Comparison of ENCODE assay signal across 3 cellular contexts in the genomic region with DNA sequence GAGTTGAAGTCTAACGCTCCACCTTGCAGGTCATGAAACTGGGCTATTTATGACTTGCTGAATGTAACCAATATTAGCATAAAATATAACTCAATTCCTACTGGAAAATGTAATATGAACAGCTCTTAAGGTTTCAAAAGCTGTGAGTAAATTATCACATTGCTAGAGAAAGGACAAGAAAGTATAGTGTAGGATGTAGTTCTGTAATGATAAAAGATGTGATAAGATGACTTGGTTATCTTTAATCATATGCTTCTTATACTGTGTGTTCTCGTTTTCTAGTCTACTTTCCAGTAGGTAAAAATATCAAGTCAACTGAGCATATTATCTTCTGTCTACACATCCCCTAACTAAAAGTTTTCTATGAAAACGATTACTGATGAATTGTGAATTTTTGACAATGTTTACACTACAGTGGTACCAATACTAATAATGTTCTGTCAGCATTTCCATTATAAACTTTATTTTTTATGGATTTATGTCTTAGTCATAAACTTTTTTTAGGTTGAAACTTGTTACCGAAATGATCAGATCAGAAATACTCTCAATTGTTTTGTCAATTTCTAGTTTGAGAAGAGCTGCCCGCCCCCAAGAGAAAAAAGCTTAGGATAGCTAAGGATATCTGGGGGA.
TF ChIP-seq lines count a peak whose summit lies in the region.

No MANE protein-coding gene starts in this region.

TF ChIP-seq in A549, 52 proteins besides CTCF, POLR2A, EP300 and RAD21:
- no peak for TF ChIP-seq TFCP2L1 (CRISPR knock-in tag; IDR thresholded peaks at IDR 0.05)
- peak; percentile 55 for TF ChIP-seq MAFK (IDR thresholded peaks at IDR 0.05; ENCODE audit: partially characterized antibody)

TF ChIP-seq in IMR-90, 13 proteins besides CTCF, POLR2A, EP300 and RAD21:
- no peak for TF ChIP-seq NFE2L2 (IDR thresholded peaks at IDR 0.05; ENCODE audit: low read depth, low read length)
- TF ChIP-seq MAFK (IDR thresholded peaks at IDR 0.05; ENCODE audit: low read depth, low read length): peak; percentile 55

TF ChIP-seq in GM12878, 131 proteins besides CTCF, POLR2A, EP300 and RAD21:
- TF ChIP-seq CHD4 (IDR thresholded peaks at IDR 0.05) (no peak), MYB (IDR thresholded peaks at IDR 0.05; ENCODE audit: borderline replicate concordance, low read depth, low read length) (no peak), RUNX3 (IDR thresholded peaks at IDR 0.05; ENCODE audit: low read length) (no peak), SMARCA5 (IDR thresholded peaks at IDR 0.05) (no peak), PML (IDR thresholded peaks at IDR 0.05; ENCODE audit: low read length) (no peak), GATAD2B (conservative IDR thresholded peaks at IDR 0.05; ENCODE audit: low read depth) (no peak)
- TF ChIP-seq, protein P1, sequence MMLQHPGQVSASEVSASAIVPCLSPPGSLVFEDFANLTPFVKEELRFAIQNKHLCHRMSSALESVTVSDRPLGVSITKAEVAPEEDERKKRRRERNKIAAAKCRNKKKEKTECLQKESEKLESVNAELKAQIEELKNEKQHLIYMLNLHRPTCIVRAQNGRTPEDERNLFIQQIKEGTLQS (IDR thresholded peaks at IDR 0.05; ENCODE audit: borderline replicate concordance, extremely low read depth, low read depth, low read length): no peak
- TF ChIP-seq, protein P2, sequence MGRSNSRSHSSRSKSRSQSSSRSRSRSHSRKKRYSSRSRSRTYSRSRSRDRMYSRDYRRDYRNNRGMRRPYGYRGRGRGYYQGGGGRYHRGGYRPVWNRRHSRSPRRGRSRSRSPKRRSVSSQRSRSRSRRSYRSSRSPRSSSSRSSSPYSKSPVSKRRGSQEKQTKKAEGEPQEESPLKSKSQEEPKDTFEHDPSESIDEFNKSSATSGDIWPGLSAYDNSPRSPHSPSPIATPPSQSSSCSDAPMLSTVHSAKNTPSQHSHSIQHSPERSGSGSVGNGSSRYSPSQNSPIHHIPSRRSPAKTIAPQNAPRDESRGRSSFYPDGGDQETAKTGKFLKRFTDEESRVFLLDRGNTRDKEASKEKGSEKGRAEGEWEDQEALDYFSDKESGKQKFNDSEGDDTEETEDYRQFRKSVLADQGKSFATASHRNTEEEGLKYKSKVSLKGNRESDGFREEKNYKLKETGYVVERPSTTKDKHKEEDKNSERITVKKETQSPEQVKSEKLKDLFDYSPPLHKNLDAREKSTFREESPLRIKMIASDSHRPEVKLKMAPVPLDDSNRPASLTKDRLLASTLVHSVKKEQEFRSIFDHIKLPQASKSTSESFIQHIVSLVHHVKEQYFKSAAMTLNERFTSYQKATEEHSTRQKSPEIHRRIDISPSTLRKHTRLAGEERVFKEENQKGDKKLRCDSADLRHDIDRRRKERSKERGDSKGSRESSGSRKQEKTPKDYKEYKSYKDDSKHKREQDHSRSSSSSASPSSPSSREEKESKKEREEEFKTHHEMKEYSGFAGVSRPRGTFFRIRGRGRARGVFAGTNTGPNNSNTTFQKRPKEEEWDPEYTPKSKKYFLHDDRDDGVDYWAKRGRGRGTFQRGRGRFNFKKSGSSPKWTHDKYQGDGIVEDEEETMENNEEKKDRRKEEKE (IDR thresholded peaks at IDR 0.05): no peak
- TF ChIP-seq, protein P3, sequence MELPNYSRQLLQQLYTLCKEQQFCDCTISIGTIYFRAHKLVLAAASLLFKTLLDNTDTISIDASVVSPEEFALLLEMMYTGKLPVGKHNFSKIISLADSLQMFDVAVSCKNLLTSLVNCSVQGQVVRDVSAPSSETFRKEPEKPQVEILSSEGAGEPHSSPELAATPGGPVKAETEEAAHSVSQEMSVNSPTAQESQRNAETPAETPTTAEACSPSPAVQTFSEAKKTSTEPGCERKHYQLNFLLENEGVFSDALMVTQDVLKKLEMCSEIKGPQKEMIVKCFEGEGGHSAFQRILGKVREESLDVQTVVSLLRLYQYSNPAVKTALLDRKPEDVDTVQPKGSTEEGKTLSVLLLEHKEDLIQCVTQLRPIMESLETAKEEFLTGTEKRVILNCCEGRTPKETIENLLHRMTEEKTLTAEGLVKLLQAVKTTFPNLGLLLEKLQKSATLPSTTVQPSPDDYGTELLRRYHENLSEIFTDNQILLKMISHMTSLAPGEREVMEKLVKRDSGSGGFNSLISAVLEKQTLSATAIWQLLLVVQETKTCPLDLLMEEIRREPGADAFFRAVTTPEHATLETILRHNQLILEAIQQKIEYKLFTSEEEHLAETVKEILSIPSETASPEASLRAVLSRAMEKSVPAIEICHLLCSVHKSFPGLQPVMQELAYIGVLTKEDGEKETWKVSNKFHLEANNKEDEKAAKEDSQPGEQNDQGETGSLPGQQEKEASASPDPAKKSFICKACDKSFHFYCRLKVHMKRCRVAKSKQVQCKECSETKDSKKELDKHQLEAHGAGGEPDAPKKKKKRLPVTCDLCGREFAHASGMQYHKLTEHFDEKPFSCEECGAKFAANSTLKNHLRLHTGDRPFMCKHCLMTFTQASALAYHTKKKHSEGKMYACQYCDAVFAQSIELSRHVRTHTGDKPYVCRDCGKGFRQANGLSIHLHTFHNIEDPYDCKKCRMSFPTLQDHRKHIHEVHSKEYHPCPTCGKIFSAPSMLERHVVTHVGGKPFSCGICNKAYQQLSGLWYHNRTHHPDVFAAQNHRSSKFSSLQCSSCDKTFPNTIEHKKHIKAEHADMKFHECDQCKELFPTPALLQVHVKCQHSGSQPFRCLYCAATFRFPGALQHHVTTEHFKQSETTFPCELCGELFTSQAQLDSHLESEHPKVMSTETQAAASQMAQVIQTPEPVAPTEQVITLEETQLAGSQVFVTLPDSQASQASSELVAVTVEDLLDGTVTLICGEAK (IDR thresholded peaks at IDR 0.05; ENCODE audit: borderline replicate concordance): no peak
- TF ChIP-seq, protein P4, sequence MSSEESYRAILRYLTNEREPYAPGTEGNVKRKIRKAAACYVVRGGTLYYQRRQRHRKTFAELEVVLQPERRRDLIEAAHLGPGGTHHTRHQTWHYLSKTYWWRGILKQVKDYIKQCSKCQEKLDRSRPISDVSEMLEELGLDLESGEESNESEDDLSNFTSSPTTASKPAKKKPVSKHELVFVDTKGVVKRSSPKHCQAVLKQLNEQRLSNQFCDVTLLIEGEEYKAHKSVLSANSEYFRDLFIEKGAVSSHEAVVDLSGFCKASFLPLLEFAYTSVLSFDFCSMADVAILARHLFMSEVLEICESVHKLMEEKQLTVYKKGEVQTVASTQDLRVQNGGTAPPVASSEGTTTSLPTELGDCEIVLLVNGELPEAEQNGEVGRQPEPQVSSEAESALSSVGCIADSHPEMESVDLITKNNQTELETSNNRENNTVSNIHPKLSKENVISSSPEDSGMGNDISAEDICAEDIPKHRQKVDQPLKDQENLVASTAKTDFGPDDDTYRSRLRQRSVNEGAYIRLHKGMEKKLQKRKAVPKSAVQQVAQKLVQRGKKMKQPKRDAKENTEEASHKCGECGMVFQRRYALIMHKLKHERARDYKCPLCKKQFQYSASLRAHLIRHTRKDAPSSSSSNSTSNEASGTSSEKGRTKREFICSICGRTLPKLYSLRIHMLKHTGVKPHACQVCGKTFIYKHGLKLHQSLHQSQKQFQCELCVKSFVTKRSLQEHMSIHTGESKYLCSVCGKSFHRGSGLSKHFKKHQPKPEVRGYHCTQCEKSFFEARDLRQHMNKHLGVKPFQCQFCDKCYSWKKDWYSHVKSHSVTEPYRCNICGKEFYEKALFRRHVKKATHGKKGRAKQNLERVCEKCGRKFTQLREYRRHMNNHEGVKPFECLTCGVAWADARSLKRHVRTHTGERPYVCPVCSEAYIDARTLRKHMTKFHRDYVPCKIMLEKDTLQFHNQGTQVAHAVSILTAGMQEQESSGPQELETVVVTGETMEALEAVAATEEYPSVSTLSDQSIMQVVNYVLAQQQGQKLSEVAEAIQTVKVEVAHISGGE (CRISPR knock-in tag; IDR thresholded peaks at IDR 0.05): no peak
